20 cellular contexts compared by ENCODE assay signal in the genomic region with DNA sequence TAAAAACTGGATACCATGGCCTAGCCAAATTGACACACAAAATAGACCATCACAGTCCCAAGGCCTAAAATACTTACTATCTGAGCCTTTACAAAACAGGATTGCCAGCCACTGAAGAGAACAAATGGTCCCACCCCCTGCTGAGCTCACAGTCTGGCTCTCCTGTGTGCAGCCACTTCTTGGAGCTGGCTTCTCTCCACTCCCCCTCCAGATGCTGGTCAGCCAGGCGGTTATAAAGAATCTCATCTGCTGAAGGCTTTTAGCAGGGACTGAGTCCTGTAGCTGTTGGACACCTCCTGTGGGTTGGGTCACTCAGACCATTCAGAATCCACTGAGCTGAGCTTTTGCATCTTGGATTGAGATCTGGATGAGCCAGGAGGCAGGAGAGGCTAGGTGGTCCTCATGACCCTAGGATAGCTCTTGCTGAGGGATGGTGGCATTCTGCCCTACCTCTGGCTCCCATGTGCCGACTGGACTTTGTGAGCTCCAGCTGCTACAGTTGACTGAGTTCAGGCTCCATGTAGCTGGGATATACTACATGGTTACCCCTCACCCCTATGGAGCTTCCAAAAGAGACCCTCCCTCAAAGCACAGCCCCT.
DNase-seq lines count a peak whose midpoint lies in the region; ATAC-seq, FAIRE-seq and TF ChIP-seq lines count a peak whose summit lies in the region.
"Had no signal": no experiment of that assay in that cellular context is flagged by ENCODE, and none has a peak within 500 bp of the region (broad histone marks: within the 10 kb centered on the region; RNA-seq: fewer than 3 reads in every experiment).

No MANE protein-coding gene starts in this region.

- no peaks in the 10 kb centered on the region for H4K20me1 ChIP-seq in BLaER1

- peaks cover 42% of the 10 kb centered on the region for H3K4me1 ChIP-seq in BLaER1
- H3K4me1 ChIP-seq: prostate gland had no signal

- peaks cover 93% of the 10 kb centered on the region for H3K36me3 ChIP-seq in BLaER1

- FAIRE-seq in GM19239 (lab: Jason Lieb, UNC) = no peak
- FAIRE-seq: TTC549 had no signal

- peak overlapping the region; percentile 90 for H3K4me2 ChIP-seq in BLaER1

- H3K9ac ChIP-seq in BLaER1 = no peak overlapping the region

- H3K4me3 ChIP-seq in BLaER1 = no peak overlapping the region
- H3K4me3 ChIP-seq in LNCaP clone FGC (ENCODE audit: low read depth, low read length) = no peak overlapping the region
- H3K4me3 ChIP-seq: prostate gland had no signal

- peak overlapping the region; percentile 89; the same call in 1 of the 2 replicates for H3K27ac ChIP-seq in BLaER1
- peak overlapping the region; percentile 52 for H3K27ac ChIP-seq in angular gyrus (ENCODE audit: low read depth, low read length)
- H3K27ac ChIP-seq: prostate gland had no signal

- peak; percentile 14 for DNase-seq in LNCaP clone FGC (ENCODE audit: low read depth)
- peak; percentile 55 for DNase-seq in iris pigment epithelial cell (ENCODE audit: low read depth)
- DNase-seq in GM19239 (ENCODE audit: insufficient read length, low spot score) = no peak
- no peak for DNase-seq in kidney tubule cell (ENCODE audit: low spot score)
- no peak for DNase-seq in NCI-H82 treated with DMSO at 0.1 percent for 48 hours (lab: John Stamatoyannopoulos, UW; ENCODE audit: unreplicated experiment)
- DNase-seq: activated CD4-positive, alpha-beta T cell treated with anti-CD3 and anti-CD28 coated beads for 48 hours; activated gamma-delta T cell treated with Interleukin-2 at 50 U/mL for 16 hours; amniotic stem cell; CD4-positive, CD25-positive, alpha-beta regulatory T cell; HFFc6; MM.1S; NCI-H526 treated with DMSO at 0.1 percent for 48 hours; nephron progenitor cell; SHP77; stimulated activated CD4-positive, alpha-beta T cell treated with anti-CD3 and anti-CD28 coated beads, Interleukin-4, amount 100 ng/mL, for 24 hours had no signal

- TF ChIP-seq CTCF in LNCaP clone FGC (IDR thresholded peaks at IDR 0.05; ENCODE audit: control insufficient read depth, extremely low read depth, insufficient read depth) = no peak

- no peak for ATAC-seq in HG03457 (IDR thresholded peaks at IDR 0.05; ENCODE audit: unreplicated experiment)

- H3K9me3 ChIP-seq in BLaER1 = no peaks in the 10 kb centered on the region
- H3K9me3 ChIP-seq: prostate gland had no signal

- H3K27me3 ChIP-seq in BLaER1 = no peaks in the 10 kb centered on the region

Comparison
In these comparisons a context has a peak if more than half of its experiments do, and no peak if none do; other contexts are left out.
1. DNase-seq: peak in LNCaP clone FGC (single experiment) and iris pigment epithelial cell (single experiment); none in GM19239 (single experiment), kidney tubule cell (single experiment) and NCI-H82 treated with DMSO at 0.1 percent for 48 hours (single experiment).